In genomic region chr5:136058031-136058971, GRCh38 we compare ENCODE assay signal across 8 cellular contexts. TPM values are rescaled to one million over a fixed set of nuclear protein-coding genes. Genes with fewer than 3 reads are reported as not detected.
DNase-seq lines count a peak whose midpoint lies in the region; ATAC-seq, FAIRE-seq and TF ChIP-seq lines count a peak whose summit lies in the region.

No MANE protein-coding gene starts in this region.

- no peak overlapping the region for H4K8ac ChIP-seq in H1 (ENCODE audit: extremely low read depth, insufficient read depth, low read length)

- no peak overlapping the region for H4K91ac ChIP-seq in H1 (replicated peaks; ENCODE audit: insufficient read length, low read length)

- no peak overlapping the region for H4K5ac ChIP-seq in H1 (ENCODE audit: insufficient read length, low read depth, low read length)

- H3K56ac ChIP-seq in H1 (replicated peaks; ENCODE audit: insufficient read length, low read depth, low read length): no peak overlapping the region

- H3K27me3 ChIP-seq in H1 (replicated peaks in 1 of 4; ENCODE audit: control insufficient read depth in 3 of 4, extremely low read depth in 1 of 4, insufficient read depth in 3 of 4, low read length in 3 of 4) (no peaks in the 10 kb centered on the region), mucosa of rectum (ENCODE audit: control insufficient read depth in 2 of 2, insufficient read depth in 2 of 2, low read length in 2 of 2) (no peaks in the 10 kb centered on the region)

- no peaks in the 10 kb centered on the region for H3K23me2 ChIP-seq in H1 (ENCODE audit: low read depth, low read length)

- no peak overlapping the region for H3K27ac ChIP-seq in H1 (ENCODE audit: low read depth, low read length)
- peak overlapping the region; percentile 51 to 78 for H3K27ac ChIP-seq in mucosa of rectum (ENCODE audit: low read depth in 2 of 2, low read length in 2 of 2)

- no peak overlapping the region for H3K18ac ChIP-seq in H1 (ENCODE audit: extremely low read depth, low read length)

- H2BK12ac ChIP-seq in H1 (ENCODE audit: low read depth, low read length): no peak overlapping the region; the same call in 1 of the 2 replicates

- TF ChIP-seq RAD21 in H1 (IDR thresholded peaks at IDR 0.05 in 1 of 2, conservative IDR thresholded peaks at IDR 0.05 in 1 of 2; ENCODE audit: low read depth in 2 of 2, low read length in 2 of 2): peak; percentile 55 to 58

- no peak overlapping the region for H2AFZ ChIP-seq in H1 (ENCODE audit: low read length)

- no peak overlapping the region for H3K23ac ChIP-seq in H1 (ENCODE audit: insufficient read length)

- WGBS in H1 (ENCODE audit: extremely low coverage in 1 of 2, insufficient coverage in 1 of 2, insufficient read length in 1 of 2, insufficient replicate concordance in 2 of 2, low coverage in 1 of 2, low lambda C conversion rate in 2 of 2, missing lambda C conversion rate in 1 of 2), 2 experiments: 81% methylated on average over 10 of the region's 10 CpGs; no CpG with 5 or more reads in 1 of the 2 experiments

- POLR2A ChIA-PET in H1 (lab: Charles Lee; ENCODE audit: partially characterized antibody): interaction anchor here (0.8 kb wide), 1 partner anchor 17 kb away, joined by 3 read pairs; no protein-coding TSS in a partner anchor

- H4K20me1 ChIP-seq in H1 (replicated peaks in 1 of 2; ENCODE audit: control insufficient read depth in 1 of 2, insufficient read depth in 2 of 2, low read length in 2 of 2): no peaks in the 10 kb centered on the region

- H3K14ac ChIP-seq in H1 (ENCODE audit: insufficient read length): no peak overlapping the region

- H2BK5ac ChIP-seq in H1 (ENCODE audit: low read depth, low read length): no peak overlapping the region

- peaks cover 0 to 7% (median 1%) of the 10 kb centered on the region in 4 experiments; a peak in 3 of 7 replicates for H3K4me1 ChIP-seq in H1 (replicated peaks in 1 of 4; ENCODE audit: control insufficient read depth in 3 of 4, insufficient read depth in 4 of 4, low read length in 3 of 4)
- H3K4me1 ChIP-seq in mucosa of rectum (ENCODE audit: control insufficient read depth in 2 of 2, insufficient read depth in 2 of 2, low read length in 2 of 2): peaks cover 5 to 9% of the 10 kb centered on the region in 2 donors

- no peak overlapping the region for H3K4me2 ChIP-seq in H1 (ENCODE audit: insufficient read depth in 1 of 2, low read depth in 2 of 2, low read length in 2 of 2)

- no peaks in the 10 kb centered on the region for H3K36me3 ChIP-seq in H1 (ENCODE audit: control insufficient read depth in 2 of 4, insufficient read depth in 4 of 4, low read length in 3 of 4)
- no peaks in the 10 kb centered on the region for H3K36me3 ChIP-seq in mucosa of rectum (ENCODE audit: control insufficient read depth in 2 of 2, insufficient read depth in 2 of 2, low read length in 2 of 2)

- ATAC-seq in GM18498 (IDR thresholded peaks at IDR 0.05; ENCODE audit: unreplicated experiment): no peak
- no peak for ATAC-seq in GM19397 (IDR thresholded peaks at IDR 0.05; ENCODE audit: unreplicated experiment)

- no peaks in the 10 kb centered on the region for H3K79me1 ChIP-seq in H1 (ENCODE audit: low read depth, low read length)

- no peak overlapping the region for H3K4ac ChIP-seq in H1 (replicated peaks; ENCODE audit: insufficient read length, low read depth, low read length)

- CTCF ChIA-PET in H1 (lab: Charles Lee; ENCODE audit: partially characterized antibody): interaction anchor here (0.5 to 5.6 kb wide), 57 partner anchors 9 to 1191 kb away, joined by 3 to 30 read pairs (median 4); partner anchors contain the start of genes CXCL14, SLC25A48 and TGFBI

- H2BK15ac ChIP-seq in H1 (ENCODE audit: low read length): no peak overlapping the region

- no peak for FAIRE-seq in H1 (lab: Jason Lieb, UNC)

- no peak overlapping the region for H3K4me3 ChIP-seq in NB4 (ENCODE audit: low read depth, low read length)
- H3K4me3 ChIP-seq in H1 (ENCODE audit: extremely low read depth in 1 of 4, insufficient read depth in 2 of 4, low read depth in 3 of 4, low read length in 4 of 4): no peak overlapping the region
- H3K4me3 ChIP-seq in mucosa of rectum (ENCODE audit: low read length in 2 of 2): no peak overlapping the region

- no peak overlapping the region for H2AK5ac ChIP-seq in H1 (ENCODE audit: low read depth, low read length)

- DNase-seq in AG20443 (ENCODE audit: low spot score): peak; percentile 83
- DNase-seq in NB4 (ENCODE audit: low read depth): peak; percentile 20
- peak in 1 of 2 experiments; percentile 55 for DNase-seq in H1 (ENCODE audit: low read depth in 1 of 2, low spot score in 2 of 2)
- no peak for DNase-seq in HPDE6-E6E7 (ENCODE audit: extremely low spot score)
- DNase-seq in GM10266 (ENCODE audit: extremely low spot score): no peak

- H2BK120ac ChIP-seq in H1 (replicated peaks; ENCODE audit: low read depth, low read length): no peak overlapping the region

- TF ChIP-seq CTCF in NB4 (IDR thresholded peaks at IDR 0.05; ENCODE audit: low read depth, low read length) (no peak), H1 (IDR thresholded peaks at IDR 0.05; ENCODE audit: control extremely low read depth in 1 of 3, insufficient read depth in 1 of 3, low read depth in 1 of 3, low read length in 3 of 3) (peak; percentile 25 to 72 (median 61)), GM10266 (IDR thresholded peaks at IDR 0.05; ENCODE audit: control insufficient read depth, insufficient read depth, low read depth, missing control alignments) (no peak)

- H3K79me2 ChIP-seq in H1 (ENCODE audit: control insufficient read depth in 1 of 2, insufficient read depth in 2 of 2, low read length in 2 of 2): no peaks in the 10 kb centered on the region

- H3K9ac ChIP-seq in H1 (replicated peaks in 1 of 4; ENCODE audit: extremely low read depth in 1 of 4, low read depth in 3 of 4, low read length in 3 of 4) (no peak overlapping the region), mucosa of rectum (ENCODE audit: low read depth in 1 of 2, low read length in 2 of 2) (no peak overlapping the region)

- no peak for TF ChIP-seq EP300 in H1 (IDR thresholded peaks at IDR 0.05; ENCODE audit: borderline replicate concordance in 1 of 2, low read depth in 2 of 2, low read length in 2 of 2)

- H2BK20ac ChIP-seq in H1 (ENCODE audit: low read length): no peak overlapping the region

- H3K9me3 ChIP-seq in H1 (ENCODE audit: insufficient read depth in 2 of 2, low read depth in 1 of 2, low read length in 1 of 2): no peaks in the 10 kb centered on the region
- H3K9me3 ChIP-seq in mucosa of rectum (ENCODE audit: control insufficient read depth in 2 of 2, low read length in 2 of 2): no peaks in the 10 kb centered on the region

- no peak for TF ChIP-seq POLR2A in NB4 (IDR thresholded peaks at IDR 0.05; ENCODE audit: extremely low read depth, insufficient read length)
- no peak for TF ChIP-seq POLR2A in H1 (IDR thresholded peaks at IDR 0.05; ENCODE audit: control extremely low read depth in 1 of 2, low read depth in 2 of 2, low read length in 2 of 2)

TF ChIP-seq in H1, 55 proteins besides CTCF, POLR2A, EP300 and RAD21:
- TF ChIP-seq SRF (IDR thresholded peaks at IDR 0.05; ENCODE audit: low read depth, low read length): no peak
- no peak for TF ChIP-seq SP4 (IDR thresholded peaks at IDR 0.05; ENCODE audit: low read length)
- TF ChIP-seq JUN (IDR thresholded peaks at IDR 0.05; ENCODE audit: low read depth, low read length): no peak
- TF ChIP-seq, protein P1, sequence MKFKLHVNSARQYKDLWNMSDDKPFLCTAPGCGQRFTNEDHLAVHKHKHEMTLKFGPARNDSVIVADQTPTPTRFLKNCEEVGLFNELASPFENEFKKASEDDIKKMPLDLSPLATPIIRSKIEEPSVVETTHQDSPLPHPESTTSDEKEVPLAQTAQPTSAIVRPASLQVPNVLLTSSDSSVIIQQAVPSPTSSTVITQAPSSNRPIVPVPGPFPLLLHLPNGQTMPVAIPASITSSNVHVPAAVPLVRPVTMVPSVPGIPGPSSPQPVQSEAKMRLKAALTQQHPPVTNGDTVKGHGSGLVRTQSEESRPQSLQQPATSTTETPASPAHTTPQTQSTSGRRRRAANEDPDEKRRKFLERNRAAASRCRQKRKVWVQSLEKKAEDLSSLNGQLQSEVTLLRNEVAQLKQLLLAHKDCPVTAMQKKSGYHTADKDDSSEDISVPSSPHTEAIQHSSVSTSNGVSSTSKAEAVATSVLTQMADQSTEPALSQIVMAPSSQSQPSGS (IDR thresholded peaks at IDR 0.05; ENCODE audit: low read length): no peak
- TF ChIP-seq NANOG (IDR thresholded peaks at IDR 0.05; ENCODE audit: insufficient read depth, low read depth, low read length, poor library complexity, severe bottlenecking): no peak
- TF ChIP-seq ASH2L (IDR thresholded peaks at IDR 0.05; ENCODE audit: low read length): peak; percentile 20
- TF ChIP-seq SUZ12 (IDR thresholded peaks at IDR 0.05; ENCODE audit: low read length): no peak
- TF ChIP-seq TEAD4 (IDR thresholded peaks at IDR 0.05; ENCODE audit: low read depth, low read length): peak; percentile 93
- TF ChIP-seq RNF2 (IDR thresholded peaks at IDR 0.05; ENCODE audit: borderline replicate concordance, low read depth, low read length, missing control alignments, poor library complexity, severe bottlenecking): no peak
- no peak for TF ChIP-seq ATF3 (IDR thresholded peaks at IDR 0.05; ENCODE audit: insufficient read depth, low read depth, low read length)
- TF ChIP-seq SAP30 (IDR thresholded peaks at IDR 0.05; ENCODE audit: insufficient read depth, insufficient replicate concordance, low read length): no peak
- TF ChIP-seq TAF1 (IDR thresholded peaks at IDR 0.05; ENCODE audit: low read depth, low read length): no peak

RNA-seq across cellular contexts. Expression of gene TGFBI, which starts 29.5 kb away (rescaled TPM):
- 5.9 and 8.5 TPM in 2 replicates for total RNA-seq in H1 (2021; fragmentation: NEBNext Ultra II Directional; extraction: Animal tissue kit (Norgen Biotek cat#: 25700))
- 6.0 and 6.2 TPM in 2 replicates for polyA plus RNA-seq in H1 (2011; rRNA removed)
- 5.7 TPM for polyA plus RNA-seq in H1 (2011; cell fraction: cytosol; rRNA removed)
- polyA plus RNA-seq in H1 (2011; cell fraction: nucleus; rRNA removed): 9.4 TPM
- polyA plus RNA-seq in H1 (2012, experiment 1 of 2): 9.3 to 11.8 TPM (median 10.1 TPM) in 4 replicates
- polyA plus RNA-seq in H1 (2012, experiment 2 of 2): 9.0 TPM
- 11.9 TPM for polyA plus RNA-seq in H1 (2013, experiment 1 of 2)
- polyA plus RNA-seq in H1 (2013, experiment 2 of 2): 12.4 TPM
- polyA minus RNA-seq in H1 (2011; rRNA and poly(A)+ RNA removed): 6.9 and 7.5 TPM in 2 replicates
- polyA minus RNA-seq in H1 (2011; cell fraction: cytosol; rRNA and poly(A)+ RNA removed): 4.8 TPM
- polyA minus RNA-seq in H1 (2011; cell fraction: nucleus; rRNA and poly(A)+ RNA removed): 7.5 TPM

Comparison
In these comparisons a context has a peak if more than half of its experiments do, and no peak if none do; other contexts are left out.
1. DNase-seq: peak in AG20443 (single experiment) and NB4 (single experiment); none in HPDE6-E6E7 (single experiment) and GM10266 (single experiment).
2. CTCF ChIP-seq: peak in H1 (3 of 3); none in NB4 (single experiment) and GM10266 (single experiment).